Comparison of ENCODE assay signal across 8 cellular contexts in the genomic region with DNA sequence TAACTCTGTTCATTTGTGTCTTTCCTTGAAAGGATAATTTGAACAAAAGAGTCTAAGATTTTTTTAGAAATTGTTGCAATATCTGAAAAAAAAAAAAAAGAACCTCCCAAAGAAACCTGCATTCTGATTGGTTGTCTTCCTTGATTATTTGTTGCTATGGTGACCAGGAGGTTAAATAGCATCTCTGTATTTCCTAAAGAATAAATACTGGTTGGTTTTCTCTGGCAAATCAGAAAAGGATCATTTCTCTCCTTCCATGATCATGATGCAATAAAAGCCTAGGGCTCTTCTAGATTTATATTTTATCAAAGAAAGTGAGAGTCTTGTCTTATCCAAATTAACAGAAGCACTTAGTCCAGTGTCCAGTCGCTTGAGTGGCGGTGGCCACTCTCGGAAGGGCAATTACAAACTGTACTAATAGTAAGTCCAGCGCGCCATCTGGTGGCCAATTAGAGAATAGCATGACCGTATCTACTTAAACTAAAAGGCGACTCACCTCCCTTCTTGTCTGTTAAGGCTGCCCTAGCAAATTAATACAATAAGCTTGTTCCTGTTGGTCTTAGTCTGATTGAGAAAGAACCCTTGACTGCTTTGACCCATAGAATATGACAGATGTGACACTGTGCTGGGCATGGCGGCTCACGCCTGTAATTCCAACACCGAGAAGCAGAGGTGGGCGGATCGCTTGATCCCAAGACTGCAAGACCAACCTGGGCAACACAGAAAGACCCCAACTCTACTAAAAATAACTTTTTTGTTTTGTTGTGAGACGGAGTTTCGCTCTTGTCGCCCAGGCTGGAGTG. TPM values are rescaled to one million over a fixed set of nuclear protein-coding genes. Genes with fewer than 3 reads are reported as not detected.
DNase-seq lines count a peak whose midpoint lies in the region; ATAC-seq, FAIRE-seq and TF ChIP-seq lines count a peak whose summit lies in the region.

No MANE protein-coding gene starts in this region.

- DNase-seq in A172 (ENCODE audit: low spot score) = peak; percentile 84
- peak; percentile 54 for DNase-seq in GM19239 (ENCODE audit: insufficient read length, low spot score)
- peak; percentile 95 for DNase-seq in NCI-H2227 treated with DMSO at 0.1 percent for 48 hours (lab: John Stamatoyannopoulos, UW)
- peak; percentile 76 for DNase-seq in mammary epithelial cell
- DNase-seq in iris pigment epithelial cell (ENCODE audit: low read depth) = peak; percentile 86
- peak; percentile 53 to 54 for DNase-seq in stimulated activated CD4-positive, alpha-beta T cell treated with anti-CD3 and anti-CD28 coated beads, Interleukin-15, amount 100 ng/mL, for 1 hour (ENCODE audit: low read depth in 1 of 2, low spot score in 1 of 2)

- H4K20me1 ChIP-seq in mammary epithelial cell (ENCODE audit: insufficient read depth, low read length) = no peaks in the 10 kb centered on the region

- intact Hi-C loops in mammary epithelial cell (cut with micrococcal nuclease) = loop anchor here (1.0 kb wide), 2 partner anchors 13 to 27 kb away; no protein-coding TSS in a partner anchor

- no TSS peak for BruUV-seq in mammary epithelial cell (replicated peaks; lab: Mats Ljungman, UMichigan)

- H3K9ac ChIP-seq in mammary epithelial cell (ENCODE audit: insufficient read depth, low read length) = no peak overlapping the region

- H3K27ac ChIP-seq in mammary epithelial cell (ENCODE audit: insufficient read depth, low read depth, low read length) = no peak overlapping the region

- no peaks in the 10 kb centered on the region for H3K79me2 ChIP-seq in mammary epithelial cell (ENCODE audit: insufficient read depth, low read length)

- H3K4me2 ChIP-seq in mammary epithelial cell (ENCODE audit: insufficient read depth, low read depth, low read length) = no peak overlapping the region

- no peaks in the 10 kb centered on the region for H3K27me3 ChIP-seq in mammary epithelial cell (ENCODE audit: insufficient read depth, low read length)

- H3K4me3 ChIP-seq in WI38 (ENCODE audit: low read depth, low read length) = no peak overlapping the region
- H3K4me3 ChIP-seq in mammary epithelial cell (replicated peaks in 1 of 3; ENCODE audit: insufficient read depth in 1 of 3, low read depth in 2 of 3, low read length in 3 of 3) = no peak overlapping the region

- TF ChIP-seq CTCF in WI38 (IDR thresholded peaks at IDR 0.05; ENCODE audit: low read depth, low read length) (peak; percentile 69), mammary epithelial cell (conservative IDR thresholded peaks at IDR 0.05 in 1 of 2, IDR thresholded peaks at IDR 0.05 in 1 of 2; ENCODE audit: extremely low read depth in 1 of 2, insufficient read depth in 1 of 2, low read depth in 1 of 2, low read length in 2 of 2) (peak; percentile 72 to 75)

- dilution Hi-C loops in mammary epithelial cell (cut with HindIII; ENCODE audit: low sequenced_read_pairs) = loop anchor here (5.0 kb wide), 3 partner anchors 55 to 245 kb away; a partner anchor contains a TSS

- CTCF ChIA-PET in mammary epithelial cell (lab: Charles Lee; ENCODE audit: low non-redundant PET) = interaction anchor here (0.6 to 0.7 kb wide), 2 partner anchors 13 to 68 kb away, joined by 5 read pairs; no protein-coding TSS in a partner anchor

- WGBS in mammary epithelial cell (ENCODE audit: low coverage, missing lambda C conversion rate) = 32% methylated on average over 13 of the region's 15 CpGs

- no peaks in the 10 kb centered on the region for H3K36me3 ChIP-seq in mammary epithelial cell (ENCODE audit: insufficient read depth, low read length)

- H3K9me3 ChIP-seq in mammary epithelial cell (replicated peaks; ENCODE audit: insufficient read depth, low read length) = no peaks in the 10 kb centered on the region

- no peak overlapping the region for H2AFZ ChIP-seq in mammary epithelial cell (ENCODE audit: low read depth, low read length)

- in situ Hi-C loops in mammary epithelial cell (cut with MboI; ENCODE audit: low sequenced_read_pairs in 2 of 2) = no loop called here

- no peaks in the 10 kb centered on the region for H3K4me1 ChIP-seq in mammary epithelial cell (ENCODE audit: insufficient read depth, low read length)

- peak; percentile 86 for FAIRE-seq in GM19239 (lab: Jason Lieb, UNC)

- no peak for ATAC-seq in GM19467 (IDR thresholded peaks at IDR 0.05; ENCODE audit: unreplicated experiment)

RNA-seq across cellular contexts. Expression of a gene that starts 47.0 kb away (rescaled TPM):
- total RNA-seq in A172 (2014; rRNA removed; shearing (Covaris generic)) = not detected in 2 replicates
- under 1 TPM; 0.12 to 0.67 TPM for total RNA-seq in mammary epithelial cell
- 0.01 TPM for polyA plus RNA-seq in mammary epithelial cell
- 1.3 TPM for polyA minus RNA-seq in mammary epithelial cell

RNA-seq across cellular contexts. Expression of a gene that starts 58.5 kb away (rescaled TPM):
- 103 and 145 TPM in 2 replicates for total RNA-seq in A172 (2014; rRNA removed; shearing (Covaris generic))
- total RNA-seq in mammary epithelial cell = 100 to 1,000 TPM in 1 of 2 donors, 10 to 100 TPM in 1; 97.4 to 206 TPM
- 426 TPM for polyA plus RNA-seq in mammary epithelial cell
- polyA minus RNA-seq in mammary epithelial cell = 248 TPM
